ENCODE assay signal across 1 cellular context in the genomic region with DNA sequence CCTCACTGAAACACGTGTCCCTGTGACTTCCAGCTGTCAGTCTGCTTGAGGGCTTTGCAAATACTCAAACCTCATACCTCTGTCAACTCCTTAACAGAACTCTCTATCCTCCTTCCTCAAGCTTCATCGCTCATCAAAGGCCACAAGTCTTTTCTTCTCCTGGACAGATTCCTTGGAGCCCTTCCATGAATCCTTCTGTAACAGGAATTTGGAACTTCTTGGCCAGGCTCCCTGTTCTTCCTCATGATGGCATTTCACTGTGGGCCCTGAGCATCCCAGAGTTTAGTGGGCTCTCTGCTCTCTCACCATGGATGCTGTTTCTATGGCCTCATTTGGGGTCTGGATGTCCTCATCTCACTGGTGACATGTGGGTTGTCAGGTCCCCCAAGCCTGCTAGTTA.
TF ChIP-seq lines count a peak whose summit lies in the region.

No MANE protein-coding gene starts in this region.

TF ChIP-seq in H1, 55 proteins besides CTCF, POLR2A, EP300 and RAD21 (continued from another document):
- TF ChIP-seq, protein P1, sequence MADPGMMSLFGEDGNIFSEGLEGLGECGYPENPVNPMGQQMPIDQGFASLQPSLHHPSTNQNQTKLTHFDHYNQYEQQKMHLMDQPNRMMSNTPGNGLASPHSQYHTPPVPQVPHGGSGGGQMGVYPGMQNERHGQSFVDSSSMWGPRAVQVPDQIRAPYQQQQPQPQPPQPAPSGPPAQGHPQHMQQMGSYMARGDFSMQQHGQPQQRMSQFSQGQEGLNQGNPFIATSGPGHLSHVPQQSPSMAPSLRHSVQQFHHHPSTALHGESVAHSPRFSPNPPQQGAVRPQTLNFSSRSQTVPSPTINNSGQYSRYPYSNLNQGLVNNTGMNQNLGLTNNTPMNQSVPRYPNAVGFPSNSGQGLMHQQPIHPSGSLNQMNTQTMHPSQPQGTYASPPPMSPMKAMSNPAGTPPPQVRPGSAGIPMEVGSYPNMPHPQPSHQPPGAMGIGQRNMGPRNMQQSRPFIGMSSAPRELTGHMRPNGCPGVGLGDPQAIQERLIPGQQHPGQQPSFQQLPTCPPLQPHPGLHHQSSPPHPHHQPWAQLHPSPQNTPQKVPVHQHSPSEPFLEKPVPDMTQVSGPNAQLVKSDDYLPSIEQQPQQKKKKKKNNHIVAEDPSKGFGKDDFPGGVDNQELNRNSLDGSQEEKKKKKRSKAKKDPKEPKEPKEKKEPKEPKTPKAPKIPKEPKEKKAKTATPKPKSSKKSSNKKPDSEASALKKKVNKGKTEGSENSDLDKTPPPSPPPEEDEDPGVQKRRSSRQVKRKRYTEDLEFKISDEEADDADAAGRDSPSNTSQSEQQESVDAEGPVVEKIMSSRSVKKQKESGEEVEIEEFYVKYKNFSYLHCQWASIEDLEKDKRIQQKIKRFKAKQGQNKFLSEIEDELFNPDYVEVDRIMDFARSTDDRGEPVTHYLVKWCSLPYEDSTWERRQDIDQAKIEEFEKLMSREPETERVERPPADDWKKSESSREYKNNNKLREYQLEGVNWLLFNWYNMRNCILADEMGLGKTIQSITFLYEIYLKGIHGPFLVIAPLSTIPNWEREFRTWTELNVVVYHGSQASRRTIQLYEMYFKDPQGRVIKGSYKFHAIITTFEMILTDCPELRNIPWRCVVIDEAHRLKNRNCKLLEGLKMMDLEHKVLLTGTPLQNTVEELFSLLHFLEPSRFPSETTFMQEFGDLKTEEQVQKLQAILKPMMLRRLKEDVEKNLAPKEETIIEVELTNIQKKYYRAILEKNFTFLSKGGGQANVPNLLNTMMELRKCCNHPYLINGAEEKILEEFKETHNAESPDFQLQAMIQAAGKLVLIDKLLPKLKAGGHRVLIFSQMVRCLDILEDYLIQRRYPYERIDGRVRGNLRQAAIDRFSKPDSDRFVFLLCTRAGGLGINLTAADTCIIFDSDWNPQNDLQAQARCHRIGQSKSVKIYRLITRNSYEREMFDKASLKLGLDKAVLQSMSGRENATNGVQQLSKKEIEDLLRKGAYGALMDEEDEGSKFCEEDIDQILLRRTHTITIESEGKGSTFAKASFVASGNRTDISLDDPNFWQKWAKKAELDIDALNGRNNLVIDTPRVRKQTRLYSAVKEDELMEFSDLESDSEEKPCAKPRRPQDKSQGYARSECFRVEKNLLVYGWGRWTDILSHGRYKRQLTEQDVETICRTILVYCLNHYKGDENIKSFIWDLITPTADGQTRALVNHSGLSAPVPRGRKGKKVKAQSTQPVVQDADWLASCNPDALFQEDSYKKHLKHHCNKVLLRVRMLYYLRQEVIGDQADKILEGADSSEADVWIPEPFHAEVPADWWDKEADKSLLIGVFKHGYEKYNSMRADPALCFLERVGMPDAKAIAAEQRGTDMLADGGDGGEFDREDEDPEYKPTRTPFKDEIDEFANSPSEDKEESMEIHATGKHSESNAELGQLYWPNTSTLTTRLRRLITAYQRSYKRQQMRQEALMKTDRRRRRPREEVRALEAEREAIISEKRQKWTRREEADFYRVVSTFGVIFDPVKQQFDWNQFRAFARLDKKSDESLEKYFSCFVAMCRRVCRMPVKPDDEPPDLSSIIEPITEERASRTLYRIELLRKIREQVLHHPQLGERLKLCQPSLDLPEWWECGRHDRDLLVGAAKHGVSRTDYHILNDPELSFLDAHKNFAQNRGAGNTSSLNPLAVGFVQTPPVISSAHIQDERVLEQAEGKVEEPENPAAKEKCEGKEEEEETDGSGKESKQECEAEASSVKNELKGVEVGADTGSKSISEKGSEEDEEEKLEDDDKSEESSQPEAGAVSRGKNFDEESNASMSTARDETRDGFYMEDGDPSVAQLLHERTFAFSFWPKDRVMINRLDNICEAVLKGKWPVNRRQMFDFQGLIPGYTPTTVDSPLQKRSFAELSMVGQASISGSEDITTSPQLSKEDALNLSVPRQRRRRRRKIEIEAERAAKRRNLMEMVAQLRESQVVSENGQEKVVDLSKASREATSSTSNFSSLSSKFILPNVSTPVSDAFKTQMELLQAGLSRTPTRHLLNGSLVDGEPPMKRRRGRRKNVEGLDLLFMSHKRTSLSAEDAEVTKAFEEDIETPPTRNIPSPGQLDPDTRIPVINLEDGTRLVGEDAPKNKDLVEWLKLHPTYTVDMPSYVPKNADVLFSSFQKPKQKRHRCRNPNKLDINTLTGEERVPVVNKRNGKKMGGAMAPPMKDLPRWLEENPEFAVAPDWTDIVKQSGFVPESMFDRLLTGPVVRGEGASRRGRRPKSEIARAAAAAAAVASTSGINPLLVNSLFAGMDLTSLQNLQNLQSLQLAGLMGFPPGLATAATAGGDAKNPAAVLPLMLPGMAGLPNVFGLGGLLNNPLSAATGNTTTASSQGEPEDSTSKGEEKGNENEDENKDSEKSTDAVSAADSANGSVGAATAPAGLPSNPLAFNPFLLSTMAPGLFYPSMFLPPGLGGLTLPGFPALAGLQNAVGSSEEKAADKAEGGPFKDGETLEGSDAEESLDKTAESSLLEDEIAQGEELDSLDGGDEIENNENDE (IDR thresholded peaks at IDR 0.05; ENCODE audit: insufficient replicate concordance, low read length): no peak
- no peak for TF ChIP-seq CTBP2 (IDR thresholded peaks at IDR 0.05; ENCODE audit: borderline replicate concordance, insufficient read depth, insufficient read length, low read length)
